8 cellular contexts compared by ENCODE assay signal in genomic region chr18:49178736-49179135, GRCh38.
DNase-seq lines count a peak whose midpoint lies in the region; ATAC-seq and TF ChIP-seq lines count a peak whose summit lies in the region.

No MANE protein-coding gene starts in this region.

- peak; percentile 50 for DNase-seq in D341Med (ENCODE audit: low spot score)
- peak; percentile 58 for DNase-seq in cerebellar cortex (ENCODE audit: low spot score)
- peak; percentile 43 for DNase-seq in myocyte (ENCODE audit: low read depth)
- DNase-seq in NCI-H510A (lab: John Stamatoyannopoulos, UW) = no peak
- DNase-seq in NCI-H345 treated with DMSO at 0.1 percent for 48 hours (lab: John Stamatoyannopoulos, UW; ENCODE audit: unreplicated experiment) = no peak
- no peak for DNase-seq in immature natural killer cell

- no peak overlapping the region for H3K4me3 Mint-ChIP-seq in immature natural killer cell

- H3K27ac Mint-ChIP-seq in immature natural killer cell = peak overlapping the region in 1 of 6 donors; percentile 26

- TF ChIP-seq RAD21 in Ishikawa (IDR thresholded peaks at IDR 0.05; ENCODE audit: low read depth) = peak; percentile 66

- peaks cover 2 to 17% of the 10 kb centered on the region in 2 donors for H3K4me1 Mint-ChIP-seq in immature natural killer cell

- no peak for ATAC-seq in GM19035 (IDR thresholded peaks at IDR 0.05; ENCODE audit: unreplicated experiment)

- no peaks in the 10 kb centered on the region for H3K9me3 Mint-ChIP-seq in immature natural killer cell

- TF ChIP-seq EP300 in Ishikawa (IDR thresholded peaks at IDR 0.05; ENCODE audit: borderline replicate concordance) = no peak

- H3K27me3 Mint-ChIP-seq in immature natural killer cell (ENCODE audit: low read depth in 3 of 3) = no peaks in the 10 kb centered on the region

- H3K36me3 Mint-ChIP-seq in immature natural killer cell = no peaks in the 10 kb centered on the region

TF ChIP-seq in Ishikawa, 13 proteins besides CTCF, POLR2A, EP300 and RAD21:
- no peak for TF ChIP-seq ZBTB7A (IDR thresholded peaks at IDR 0.05; ENCODE audit: low read depth)
- TF ChIP-seq NFIC (IDR thresholded peaks at IDR 0.05) = no peak
- TF ChIP-seq FOXM1 (IDR thresholded peaks at IDR 0.05; ENCODE audit: borderline replicate concordance, low read depth) = no peak
- TF ChIP-seq TCF12 (IDR thresholded peaks at IDR 0.05; ENCODE audit: low read depth) = no peak
- TF ChIP-seq TAF1 (IDR thresholded peaks at IDR 0.05; ENCODE audit: low read depth) = no peak
- no peak for TF ChIP-seq TEAD4 (IDR thresholded peaks at IDR 0.05)
- TF ChIP-seq CEBPB (IDR thresholded peaks at IDR 0.05) = no peak
- TF ChIP-seq MAX (IDR thresholded peaks at IDR 0.05) = no peak
- TF ChIP-seq YY1 (IDR thresholded peaks at IDR 0.05; ENCODE audit: low read depth) = no peak
- TF ChIP-seq EGR1 (IDR thresholded peaks at IDR 0.05) = no peak

Comparison
In these comparisons a context has a peak if more than half of its experiments do, and no peak if none do; other contexts are left out.
1. DNase-seq: peak in D341Med (single experiment), cerebellar cortex (single experiment) and myocyte (single experiment); none in NCI-H510A (single experiment), NCI-H345 treated with DMSO at 0.1 percent for 48 hours (single experiment) and immature natural killer cell (0 of 3).